In the genomic region with DNA sequence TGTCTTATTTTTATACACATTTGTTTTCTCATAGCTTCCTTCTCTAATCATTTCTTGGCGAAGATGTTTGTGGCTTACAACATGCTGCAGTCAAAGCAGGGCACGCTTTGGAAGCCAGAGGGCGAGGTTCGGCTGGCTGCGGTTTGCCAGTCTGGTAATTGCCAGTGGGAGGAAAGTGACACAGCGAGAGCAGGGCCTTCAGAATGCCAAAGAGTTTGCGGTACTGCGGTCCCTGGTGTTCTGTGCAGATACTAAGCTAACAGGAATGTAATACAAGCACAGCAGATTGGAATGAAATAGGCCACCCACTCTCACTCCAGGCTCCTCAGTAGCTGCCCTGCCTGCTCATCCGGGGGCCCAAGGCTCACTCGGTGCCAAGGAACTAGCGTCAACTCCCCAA, we compare ENCODE assay signal across 10 cellular contexts. TPM values are rescaled to one million over a fixed set of nuclear protein-coding genes. Genes with fewer than 3 reads are reported as not detected.
DNase-seq lines count a peak whose midpoint lies in the region; ATAC-seq and TF ChIP-seq lines count a peak whose summit lies in the region.
"Had no signal": no experiment of that assay in that cellular context is flagged by ENCODE, and none has a peak within 500 bp of the region (broad histone marks: within the 10 kb centered on the region; RNA-seq: fewer than 3 reads in every experiment).

No MANE protein-coding gene starts in this region.

- H3K9ac ChIP-seq in MM.1S (ENCODE audit: low read length), result no peak overlapping the region

- no peak for ATAC-seq in HG02884 (IDR thresholded peaks at IDR 0.05; ENCODE audit: unreplicated experiment)
- ATAC-seq in GM21447 (IDR thresholded peaks at IDR 0.05; ENCODE audit: unreplicated experiment), result no peak

- no peaks in the 10 kb centered on the region for H4K20me1 ChIP-seq in MM.1S (ENCODE audit: insufficient read depth, low read length)

- H3K36me3 ChIP-seq in ACC112 (ENCODE audit: insufficient read depth, low read length), result no peaks in the 10 kb centered on the region
- H3K36me3 ChIP-seq in MM.1S (replicated peaks; ENCODE audit: insufficient read depth, low read length), result no peaks in the 10 kb centered on the region
- H3K36me3 ChIP-seq: upper lobe of left lung had no signal

- H3K4me1 ChIP-seq in ACC112 (ENCODE audit: control insufficient read depth, insufficient read depth, low read length, unreplicated experiment), result peaks cover 15% of the 10 kb centered on the region
- H3K4me1 ChIP-seq in MM.1S (ENCODE audit: low read length), result peaks cover 25% of the 10 kb centered on the region
- H3K4me1 ChIP-seq: upper lobe of left lung had no signal

- H3K27me3 ChIP-seq in ACC112 (ENCODE audit: insufficient read depth, low read length) (no peaks in the 10 kb centered on the region), MM.1S (replicated peaks; ENCODE audit: insufficient read depth, low read length) (no peaks in the 10 kb centered on the region)
- H3K27me3 ChIP-seq: upper lobe of left lung had no signal

- no peaks in the 10 kb centered on the region for H3K79me2 ChIP-seq in ACC112 (ENCODE audit: control insufficient read depth, insufficient read depth, low read length, unreplicated experiment)
- H3K79me2 ChIP-seq in MM.1S (ENCODE audit: low read length), result no peaks in the 10 kb centered on the region

- 0 out of 2 replicates have a peak overlapping the region, but pooled peaks have one; percentile 2 for H3K4me3 ChIP-seq in ACC112 (ENCODE audit: low read depth, low read length)
- no peak overlapping the region for H3K4me3 ChIP-seq in MM.1S (ENCODE audit: low read length)
- no peak overlapping the region for H3K4me3 ChIP-seq in choroid plexus epithelial cell (ENCODE audit: low read depth, low read length)
- H3K4me3 ChIP-seq: upper lobe of left lung had no signal

- no peaks in the 10 kb centered on the region for H3K9me2 ChIP-seq in MM.1S (replicated peaks; ENCODE audit: insufficient read depth, low read length)

- no peak for TF ChIP-seq CTCF in MM.1S (IDR thresholded peaks at IDR 0.05; ENCODE audit: low read length)
- TF ChIP-seq CTCF in choroid plexus epithelial cell (conservative IDR thresholded peaks at IDR 0.05; ENCODE audit: low read depth, low read length), result no peak

- H2AFZ ChIP-seq in ACC112 (ENCODE audit: low read length, unreplicated experiment) (peak overlapping the region; percentile 33), MM.1S (ENCODE audit: low read length) (no peak overlapping the region)

- DNase-seq in MM.1S, result no peak
- DNase-seq in choroid plexus epithelial cell (ENCODE audit: low read depth), result peak; percentile 65
- DNase-seq in lung microvascular endothelial cell (ENCODE audit: low read depth in 2 of 2), result peak; percentile 3 to 32
- no peak for DNase-seq in NCI-H2227 (lab: John Stamatoyannopoulos, UW; ENCODE audit: unreplicated experiment)
- no peak for DNase-seq in DMS79 treated with DMSO at 0.1 percent for 48 hours (lab: John Stamatoyannopoulos, UW)
- DNase-seq: activated CD4-positive, alpha-beta T cell treated with anti-CD3 and anti-CD28 coated beads for 48 hours had no signal

- H3K27ac ChIP-seq in ACC112 (ENCODE audit: low read depth, low read length) (peak overlapping the region; percentile 83), MM.1S (ENCODE audit: low read length) (no peak overlapping the region)
- H3K27ac ChIP-seq: upper lobe of left lung had no signal

- H3K9me3 ChIP-seq in MM.1S (replicated peaks; ENCODE audit: insufficient read depth, low read length), result no peaks in the 10 kb centered on the region
- H3K9me3 ChIP-seq: upper lobe of left lung had no signal

- H3F3A ChIP-seq in MM.1S (ENCODE audit: insufficient read depth, low read length), result peaks cover 14% of the 10 kb centered on the region

- peak overlapping the region; percentile 14; the same call in 1 of the 2 replicates for H3K4me2 ChIP-seq in MM.1S (ENCODE audit: low read depth, low read length)

RNA-seq across cellular contexts. Expression of a gene that starts 58.7 kb away (rescaled TPM):
- total RNA-seq in lung microvascular endothelial cell, result not detected in 2 replicates

Comparison
In these comparisons a context has a peak if more than half of its experiments do, and no peak if none do; other contexts are left out.
1. DNase-seq: peak in choroid plexus epithelial cell (single experiment) and lung microvascular endothelial cell (2 of 2); none in MM.1S (single experiment), NCI-H2227 (single experiment) and DMS79 treated with DMSO at 0.1 percent for 48 hours (single experiment).